In genomic region chr20:57558614-57559285, GRCh38 we compare ENCODE assay signal across 1 cellular context.
TF ChIP-seq lines count a peak whose summit lies in the region.

No MANE protein-coding gene starts in this region.

TF ChIP-seq in HepG2, 621 proteins besides CTCF, POLR2A, EP300 and RAD21 (continued from another document and continues in another):
- TF ChIP-seq ZNF777 (CRISPR knock-in tag; IDR thresholded peaks at IDR 0.05) (peak; percentile 35; the same call in 1 of the 2 replicates), ZXDC (CRISPR knock-in tag; IDR thresholded peaks at IDR 0.05) (no peak), ZFP36L1 (CRISPR knock-in tag; IDR thresholded peaks at IDR 0.05) (peak; percentile 44; the same call in 1 of the 2 replicates), ZNF652 (CRISPR knock-in tag; IDR thresholded peaks at IDR 0.05; ENCODE audit: borderline replicate concordance, low read depth) (0 out of 2 replicates have a peak, but pooled peaks have one; percentile 16), ZMYM4 (CRISPR knock-in tag; IDR thresholded peaks at IDR 0.05) (0 out of 2 replicates have a peak, but pooled peaks have one; percentile 10), ZNF644 (CRISPR knock-in tag; IDR thresholded peaks at IDR 0.05; ENCODE audit: low read depth) (0 out of 2 replicates have a peak, but pooled peaks have one; percentile 35), ZNF280D (CRISPR knock-in tag; IDR thresholded peaks at IDR 0.05) (peak; percentile 78; the same call in 1 of the 2 replicates), SOX6 (IDR thresholded peaks at IDR 0.05) (no peak), SOX6 (CRISPR knock-in tag; IDR thresholded peaks at IDR 0.05) (peak; percentile 34; the same call in 1 of the 2 replicates), ZNF710 (CRISPR knock-in tag; IDR thresholded peaks at IDR 0.05; ENCODE audit: borderline replicate concordance) (peak; percentile 82; the same call in 1 of the 2 replicates), SAP130 (CRISPR knock-in tag; IDR thresholded peaks at IDR 0.05; ENCODE audit: low read depth) (peak; percentile 61), CEBPZ (IDR thresholded peaks at IDR 0.05; ENCODE audit: low read length) (0 out of 2 replicates have a peak, but pooled peaks have one; percentile 22), TBX2 (CRISPR knock-in tag; IDR thresholded peaks at IDR 0.05; ENCODE audit: borderline replicate concordance) (peak; percentile 47; the same call in 1 of the 2 replicates), FOXP4 (CRISPR knock-in tag; IDR thresholded peaks at IDR 0.05) (peak; percentile 22; the same call in 1 of the 2 replicates), ZBTB26 (CRISPR knock-in tag; IDR thresholded peaks at IDR 0.05; ENCODE audit: borderline replicate concordance) (0 out of 2 replicates have a peak, but pooled peaks have one; percentile 43), KAT8 (CRISPR knock-in tag; IDR thresholded peaks at IDR 0.05) (peak; percentile 4; the same call in 1 of the 2 replicates), ZNF784 (CRISPR knock-in tag; IDR thresholded peaks at IDR 0.05; ENCODE audit: borderline replicate concordance) (0 out of 2 replicates have a peak, but pooled peaks have one; percentile 55), ARID4A (CRISPR knock-in tag; IDR thresholded peaks at IDR 0.05; ENCODE audit: borderline replicate concordance) (peak; percentile 42; the same call in 1 of the 2 replicates), GMEB1 (CRISPR knock-in tag; IDR thresholded peaks at IDR 0.05; ENCODE audit: borderline replicate concordance) (0 out of 2 replicates have a peak, but pooled peaks have one; percentile 11)
